8 cellular contexts compared by ENCODE assay signal in genomic region chr6:131134950-131135243, GRCh38. TPM values are rescaled to one million over a fixed set of nuclear protein-coding genes. Genes with fewer than 3 reads are reported as not detected.
DNase-seq lines count a peak whose midpoint lies in the region; ATAC-seq and FAIRE-seq lines count a peak whose summit lies in the region.

No MANE protein-coding gene starts in this region.

- peak; percentile 69 for FAIRE-seq in islet of Langerhans (lab: Jason Lieb, UNC)

- 2 to 5% (median 4%) methylated on average over 4 of the region's 4 CpGs for WGBS in adipose tissue, 3 donors

- DNase-seq in NCI-H2171 treated with DMSO at 0.1 percent for 48 hours (lab: John Stamatoyannopoulos, UW), result peak; percentile 2
- no peak for DNase-seq in NCI-H2171 (lab: John Stamatoyannopoulos, UW)
- peak; percentile 38 for DNase-seq in stromal cell of bone marrow (ENCODE audit: low read depth)
- DNase-seq in glomerular visceral epithelial cell (ENCODE audit: extremely low spot score), result no peak
- DNase-seq in NCI-H446 treated with DMSO at 0.1 percent for 48 hours (lab: John Stamatoyannopoulos, UW), result no peak

- peak overlapping the region; percentile 87 for H3K27ac ChIP-seq in adipose tissue (ENCODE audit: low read depth, low read length)

- no peak for ATAC-seq in HG03378 (IDR thresholded peaks at IDR 0.05; ENCODE audit: unreplicated experiment)

RNA-seq across cellular contexts. Expression of gene AKAP7, which starts 0.4 kb away (rescaled TPM):
- polyA plus RNA-seq in adipose tissue, result 10 to 100 TPM in 1 of 3 donors, 1 to 10 TPM in 2; 5.7 to 10.1 (median 7.6) TPM

Comparison
In these comparisons a context has a peak if more than half of its experiments do, and no peak if none do; other contexts are left out.
1. DNase-seq: peak in NCI-H2171 treated with DMSO at 0.1 percent for 48 hours (single experiment) and stromal cell of bone marrow (single experiment); none in NCI-H2171 (single experiment), glomerular visceral epithelial cell (single experiment) and NCI-H446 treated with DMSO at 0.1 percent for 48 hours (single experiment).